Comparison of ENCODE assay signal across 15 cellular contexts in genomic region chr7:821688-822087, GRCh38. TPM values are rescaled to one million over a fixed set of nuclear protein-coding genes. Genes with fewer than 3 reads are reported as not detected.
A peak's percentile ranks its signal among the peaks of the same experiment; 100 is the strongest.
DNase-seq lines count a peak whose midpoint lies in the region; ATAC-seq and TF ChIP-seq lines count a peak whose summit lies in the region.
"Had no signal": no experiment of that assay in that cellular context is flagged by ENCODE, and none has a peak within 500 bp of the region (broad histone marks: within the 10 kb centered on the region; RNA-seq: fewer than 3 reads in every experiment).

No MANE protein-coding gene starts in this region.

- no peaks in the 10 kb centered on the region for H3K4me1 ChIP-seq in endodermal cell (ENCODE audit: control insufficient read depth, insufficient read depth, low read length)
- peaks cover 12 to 93% (median 54%) of the 10 kb centered on the region in 6 donors for H3K4me1 ChIP-seq in spleen
- H3K4me1 ChIP-seq: prostate gland had no signal

- TF ChIP-seq CTCF in endodermal cell (conservative IDR thresholded peaks at IDR 0.05) (peak; percentile 11), spleen (IDR thresholded peaks at IDR 0.05 in 8 of 11, conservative IDR thresholded peaks at IDR 0.05 in 3 of 11) (no peak)

- peak overlapping the region; percentile 23 for H3K27ac Mint-ChIP-seq in endodermal cell
- H3K27ac Mint-ChIP-seq: activated naive CD4-positive, alpha-beta T cell treated with anti-CD3 and anti-CD28 coated beads, Interleukin-2, amount 10 ng/mL, durations not matched to agents 7 days and 5 days; CD8-positive, alpha-beta memory T cell had no signal

- peaks cover 23% of the 10 kb centered on the region for H3K4me1 Mint-ChIP-seq in endodermal cell

- H3K4me3 ChIP-seq in endodermal cell (ENCODE audit: low read length) = no peak overlapping the region
- H3K4me3 ChIP-seq in spleen = no peak overlapping the region
- H3K4me3 ChIP-seq: prostate gland had no signal

- H3K27me3 Mint-ChIP-seq in endodermal cell (ENCODE audit: insufficient read depth) = no peaks in the 10 kb centered on the region
- H3K27me3 Mint-ChIP-seq: CD8-positive, alpha-beta memory T cell had no signal

- DNase-seq in NCI-H1694 (lab: John Stamatoyannopoulos, UW) (peak; percentile 54), endodermal cell (no peak), left colon (no peak), spleen (peak; percentile 25), NCI-H510A (lab: John Stamatoyannopoulos, UW) (no peak)
- DNase-seq: activated CD8-positive, alpha-beta memory T cell treated with anti-CD3 and anti-CD28 coated beads for 24 hours; activated naive CD4-positive, alpha-beta T cell treated with anti-CD3 and anti-CD28 coated beads, Interleukin-2, amount 10 ng/mL, durations not matched to agents 7 days and 5 days; CD8-positive, alpha-beta memory T cell; cortex of kidney; NCI-H226; T-helper 9 cell had no signal

- H3K27ac ChIP-seq in endodermal cell (ENCODE audit: low read depth, low read length) (no peak overlapping the region), spleen (no peak overlapping the region)
- H3K27ac ChIP-seq: prostate gland had no signal

- intact Hi-C loops in left colon (cut with DNase I, micrococcal nuclease) = no loop called here
- intact Hi-C loops in spleen (cut with DNase I; ENCODE audit: low total_unique reads) = no loop called here

- H3K36me3 ChIP-seq in endodermal cell (ENCODE audit: control insufficient read depth, insufficient read depth, low read length) (peaks cover 16% of the 10 kb centered on the region), spleen (peaks cover 0 to 13% (median 3%) of the 10 kb centered on the region in 6 donors)
- H3K36me3 ChIP-seq: prostate gland had no signal

- H3K27me3 ChIP-seq in endodermal cell (ENCODE audit: control insufficient read depth, insufficient read depth, low read length, poor library complexity, severe bottlenecking) (no peaks in the 10 kb centered on the region), spleen (replicated peaks in 1 of 7) (peaks cover 0 to 7% (median 0%) of the 10 kb centered on the region in 7 donors)

- 93 to 98% methylated on average over 8 to 11 of the region's 11 CpGs for WGBS in endodermal cell (ENCODE audit: insufficient coverage in 1 of 2, insufficient read length in 1 of 2), 2 experiments
- WGBS in spleen, 5 donors = 77 to 84% (median 83%) methylated on average over 9 to 11 of the region's 11 CpGs

- peak; percentile 20 for ATAC-seq in left colon
- ATAC-seq in GM19035 (IDR thresholded peaks at IDR 0.05; ENCODE audit: unreplicated experiment) = no peak
- no peak for ATAC-seq in HG02870 (IDR thresholded peaks at IDR 0.05; ENCODE audit: unreplicated experiment)
- no peak for ATAC-seq in GM21423 (IDR thresholded peaks at IDR 0.05; ENCODE audit: unreplicated experiment)

- no peaks in the 10 kb centered on the region for H3K9me3 Mint-ChIP-seq in endodermal cell
- H3K9me3 Mint-ChIP-seq: activated naive CD4-positive, alpha-beta T cell treated with anti-CD3 and anti-CD28 coated beads, Interleukin-2, amount 10 ng/mL, durations not matched to agents 7 days and 5 days; CD8-positive, alpha-beta memory T cell had no signal

- H3K36me3 Mint-ChIP-seq in endodermal cell (ENCODE audit: low read depth) = peaks cover 24% of the 10 kb centered on the region

- TF ChIP-seq POLR2A in spleen (IDR thresholded peaks at IDR 0.05) = no peak

- no peaks in the 10 kb centered on the region for H3K9me3 ChIP-seq in endodermal cell (ENCODE audit: control insufficient read depth, low read length)
- H3K9me3 ChIP-seq in spleen = no peaks in the 10 kb centered on the region
- H3K9me3 ChIP-seq: prostate gland had no signal

- no peak overlapping the region for H3K9ac ChIP-seq in endodermal cell (ENCODE audit: extremely low read depth, low read length, poor library complexity, severe bottlenecking)

- H3K4me3 Mint-ChIP-seq in endodermal cell = no peak overlapping the region
- H3K4me3 Mint-ChIP-seq: activated naive CD4-positive, alpha-beta T cell treated with anti-CD3 and anti-CD28 coated beads, Interleukin-2, amount 10 ng/mL, durations not matched to agents 7 days and 5 days had no signal

RNA-seq across cellular contexts. Expression of gene SUN1, which starts 10.6 kb away (rescaled TPM):
- total RNA-seq in endodermal cell (100 to 1,000 TPM; 133 to 136 TPM), left colon (100 to 1,000 TPM; 149 to 158 TPM), spleen (100 to 1,000 TPM; 103 to 181 (median 154) TPM)
- 114 TPM for polyA plus RNA-seq in endodermal cell (2013, experiment 1 of 2)
- 103 TPM for polyA plus RNA-seq in endodermal cell (2013, experiment 2 of 2)
- 10 to 100 TPM; 33.2 to 59.5 (median 54.9) TPM for polyA plus RNA-seq in spleen

RNA-seq across cellular contexts. Expression of gene GET4, which starts 54.7 kb away (rescaled TPM):
- total RNA-seq in endodermal cell = 10 to 100 TPM; 73.3 to 84.3 TPM
- 49.1 TPM for polyA plus RNA-seq in endodermal cell (2013, experiment 1 of 2)
- 46.6 TPM for polyA plus RNA-seq in endodermal cell (2013, experiment 2 of 2)
- total RNA-seq in left colon = 10 to 100 TPM; 45.1 to 46.0 TPM
- 10 to 100 TPM; 25.4 to 39.5 (median 34.4) TPM for total RNA-seq in spleen
- 10 to 100 TPM; 40.0 to 63.0 (median 53.9) TPM for polyA plus RNA-seq in spleen

Comparison
In these comparisons a context has a peak if more than half of its experiments do, and no peak if none do; other contexts are left out.
1. DNase-seq: peak in NCI-H1694 (single experiment) and spleen (single experiment); none in endodermal cell (single experiment), left colon (0 of 2) and NCI-H510A (single experiment).